ENCODE assay signal across 8 cellular contexts in the genomic region with DNA sequence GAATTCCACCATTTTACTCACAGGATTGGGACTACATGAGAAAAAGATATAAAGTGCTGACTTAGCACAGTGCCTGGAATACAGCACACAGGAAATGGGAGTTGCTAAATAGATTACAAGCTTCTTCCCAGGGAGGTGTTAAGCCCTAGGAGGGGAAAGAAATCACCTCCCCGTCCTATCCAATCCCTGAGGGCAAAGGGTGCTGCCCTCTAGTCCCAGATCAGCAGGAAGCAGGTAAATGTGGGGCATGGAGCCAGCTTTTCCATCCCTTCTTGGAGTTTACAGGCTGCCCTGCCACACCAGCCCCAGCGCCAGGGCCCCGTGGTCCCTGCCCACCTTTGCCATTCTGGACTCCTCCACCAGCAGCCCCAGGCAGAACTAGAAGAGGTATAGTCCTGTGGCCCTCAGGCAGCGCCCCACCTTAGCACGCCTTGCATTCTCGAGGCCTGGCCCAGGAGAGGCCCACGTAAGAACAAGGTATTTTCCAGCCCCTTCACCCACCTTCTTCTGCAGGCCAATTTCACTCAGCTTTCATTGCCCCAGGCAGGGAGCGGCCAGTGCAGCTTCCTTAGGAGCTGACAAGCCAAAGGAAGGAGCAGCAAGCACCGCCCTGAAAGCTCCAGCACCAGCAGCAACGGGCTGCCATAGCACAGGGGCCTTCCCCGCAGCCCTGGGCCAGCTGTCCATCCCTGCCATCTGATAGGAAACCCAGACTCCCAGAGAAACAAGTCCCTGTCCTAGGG. TPM values are rescaled to one million over a fixed set of nuclear protein-coding genes. Genes with fewer than 3 reads are reported as not detected.
DNase-seq lines count a peak whose midpoint lies in the region; ATAC-seq and TF ChIP-seq lines count a peak whose summit lies in the region.

No MANE protein-coding gene starts in this region.

- peak overlapping the region; percentile 88 for H4K5ac ChIP-seq in mesendoderm (ENCODE audit: low read length)

- H3K4me2 ChIP-seq in mesendoderm (ENCODE audit: low read length): peak overlapping the region; percentile 60

- no peak overlapping the region for H2BK15ac ChIP-seq in mesendoderm (replicated peaks; ENCODE audit: low read depth)

- WGBS in mesendoderm (ENCODE audit: extremely low coverage, insufficient coverage, low lambda C conversion rate): no CpG with 5 or more reads among the region's 11 CpGs

- peak overlapping the region; percentile 88 for H3K56ac ChIP-seq in mesendoderm (ENCODE audit: low read length)

- H3K23ac ChIP-seq in mesendoderm (ENCODE audit: low read length): peak overlapping the region; percentile 83

- peak overlapping the region; percentile 33 for H3K27ac ChIP-seq in caudate nucleus (ENCODE audit: low read depth, low read length)
- peak overlapping the region; percentile 96 for H3K27ac ChIP-seq in mesendoderm (ENCODE audit: low read depth, low read length)

- H2BK5ac ChIP-seq in mesendoderm (ENCODE audit: low read length): peak overlapping the region; percentile 100

- no peak overlapping the region for H3K4me3 ChIP-seq in mesendoderm (ENCODE audit: low read length)

- no peak for TF ChIP-seq RAD21 in Ishikawa (IDR thresholded peaks at IDR 0.05; ENCODE audit: low read depth)

- peak overlapping the region; percentile 99 for H2AK5ac ChIP-seq in mesendoderm (ENCODE audit: low read length)

- peaks cover 60% of the 10 kb centered on the region for H3K4me1 ChIP-seq in mesendoderm (ENCODE audit: control insufficient read depth, low read depth, low read length)

- peaks cover 63% of the 10 kb centered on the region for H3K79me2 ChIP-seq in mesendoderm (ENCODE audit: control insufficient read depth, insufficient read depth, low read length)

- TF ChIP-seq EP300 in Ishikawa (IDR thresholded peaks at IDR 0.05; ENCODE audit: borderline replicate concordance): 0 out of 2 replicates have a peak, but pooled peaks have one; percentile 14

- ATAC-seq in GM19328 (IDR thresholded peaks at IDR 0.05; ENCODE audit: unreplicated experiment): no peak

- H3K27me3 ChIP-seq in mesendoderm (ENCODE audit: insufficient read depth, low read length, poor library complexity): no peaks in the 10 kb centered on the region

- H2BK120ac ChIP-seq in mesendoderm (ENCODE audit: low read depth, low read length): peak overlapping the region; percentile 63

- no peak for TF ChIP-seq CTCF in GM10266 (IDR thresholded peaks at IDR 0.05; ENCODE audit: control insufficient read depth, insufficient read depth, low read depth, missing control alignments)

- peak overlapping the region; percentile 3 for H4K8ac ChIP-seq in mesendoderm (ENCODE audit: low read depth, low read length)

- H3K4ac ChIP-seq in mesendoderm (ENCODE audit: low read depth, low read length): peak overlapping the region; percentile 99

- H3K79me1 ChIP-seq in mesendoderm (ENCODE audit: low read length): peaks cover 20% of the 10 kb centered on the region

- DNase-seq in A172 (ENCODE audit: low spot score) (peak; percentile 74), caudate nucleus (lab: John Stamatoyannopoulos, UW) (no peak), mesendoderm (peak; percentile 97), NCI-H2081 treated with DMSO at 0.1 percent for 48 hours (lab: John Stamatoyannopoulos, UW) (no peak), GM10266 (ENCODE audit: extremely low spot score) (no peak)
- no peak for DNase-seq in activated CD4-positive, CD25-positive, alpha-beta regulatory T cell (lab: John Stamatoyannopoulos, UW)

- peaks cover 6% of the 10 kb centered on the region for H3K36me3 ChIP-seq in mesendoderm (ENCODE audit: control insufficient read depth, insufficient read depth, low read length)

- H3K18ac ChIP-seq in mesendoderm (ENCODE audit: low read length): peak overlapping the region; percentile 98

- H3K9ac ChIP-seq in mesendoderm (ENCODE audit: low read length): peak overlapping the region; percentile 79

TF ChIP-seq in Ishikawa, 13 proteins besides CTCF, POLR2A, EP300 and RAD21:
- TF ChIP-seq CEBPB (IDR thresholded peaks at IDR 0.05) (0 out of 2 replicates have a peak, but pooled peaks have one; percentile 23), FOXM1 (IDR thresholded peaks at IDR 0.05; ENCODE audit: borderline replicate concordance, low read depth) (no peak)
- TF ChIP-seq, protein P1, sequence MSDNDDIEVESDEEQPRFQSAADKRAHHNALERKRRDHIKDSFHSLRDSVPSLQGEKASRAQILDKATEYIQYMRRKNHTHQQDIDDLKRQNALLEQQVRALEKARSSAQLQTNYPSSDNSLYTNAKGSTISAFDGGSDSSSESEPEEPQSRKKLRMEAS (IDR thresholded peaks at IDR 0.05): peak; percentile 58; the same call in 1 of the 2 replicates

RNA-seq across cellular contexts. Expression of gene RPLP0, which starts 28.8 kb away (rescaled TPM):
- total RNA-seq in A172 (2014; rRNA removed; shearing (Covaris generic)): 2,135 and 2,569 TPM in 2 replicates
- polyA plus RNA-seq in mesendoderm (2013, experiment 1 of 2): 3,852 TPM
- polyA plus RNA-seq in mesendoderm (2013, experiment 2 of 2): 3,764 TPM

RNA-seq across cellular contexts. Expression of gene GCN1, which starts 35.2 kb away (rescaled TPM):
- total RNA-seq in A172 (2014; rRNA removed; shearing (Covaris generic)): 41.5 and 43.4 TPM in 2 replicates
- 33.6 TPM for polyA plus RNA-seq in mesendoderm (2013, experiment 1 of 2)
- polyA plus RNA-seq in mesendoderm (2013, experiment 2 of 2): 32.3 TPM

RNA-seq across cellular contexts. Expression of gene PXN, which starts 35.8 kb away (rescaled TPM):
- 136 and 156 TPM in 2 replicates for total RNA-seq in A172 (2014; rRNA removed; shearing (Covaris generic))
- 147 TPM for polyA plus RNA-seq in mesendoderm (2013, experiment 1 of 2)
- 148 TPM for polyA plus RNA-seq in mesendoderm (2013, experiment 2 of 2)

Comparison
In these comparisons a context has a peak if more than half of its experiments do, and no peak if none do; other contexts are left out.
1. DNase-seq: peak in A172 (single experiment) and mesendoderm (single experiment); none in caudate nucleus (0 of 61), NCI-H2081 treated with DMSO at 0.1 percent for 48 hours (single experiment), GM10266 (single experiment) and activated CD4-positive, CD25-positive, alpha-beta regulatory T cell (0 of 4).